Comparison of ENCODE assay signal across 18 cellular contexts in genomic region chr20:4159765-4160490, GRCh38. TPM values are rescaled to one million over a fixed set of nuclear protein-coding genes. Genes with fewer than 3 reads are reported as not detected.
A peak's percentile ranks its signal among the peaks of the same experiment; 100 is the strongest.
DNase-seq lines count a peak whose midpoint lies in the region; ATAC-seq and TF ChIP-seq lines count a peak whose summit lies in the region.
"Had no signal": no experiment of that assay in that cellular context is flagged by ENCODE, and none has a peak within 500 bp of the region (broad histone marks: within the 10 kb centered on the region; RNA-seq: fewer than 3 reads in every experiment).

No MANE protein-coding gene starts in this region.

- DNase-seq in stimulated activated naive CD8-positive, alpha-beta T cell treated with anti-CD3 and anti-CD28 coated beads, Interleukin-15, amount 100 ng/mL, for 72 hours = no peak
- no peak for DNase-seq in SW480 (ENCODE audit: low spot score)
- no peak for DNase-seq in esophagus squamous epithelium (lab: John Stamatoyannopoulos, UW)
- no peak for DNase-seq in stimulated activated naive CD4-positive, alpha-beta T cell treated with Interleukin-2 at 50 U/mL for 16 hours (lab: John Stamatoyannopoulos, UW)
- DNase-seq: activated naive CD8-positive, alpha-beta T cell treated with anti-CD3 and anti-CD28 coated beads, Interleukin-2, amount 10 ng/mL, durations not matched to agents 7 days and 5 days; DMS 273 treated with DMSO at 0.1 percent for 48 hours; GOT3; left cardiac atrium; NCI-H1092 treated with DMSO at 0.1 percent for 48 hours; NCI-H2171 treated with DMSO at 0.1 percent for 48 hours; stimulated activated CD4-positive, alpha-beta T cell treated with anti-CD3 and anti-CD28 coated beads, Interleukin-4, amount 100 ng/mL, for 24 hours had no signal

- peaks cover 15 to 40% (median 20%) of the 10 kb centered on the region in 3 donors for H3K4me1 ChIP-seq in esophagus squamous epithelium

- H3K36me3 Mint-ChIP-seq in stimulated activated naive CD8-positive, alpha-beta T cell treated with anti-CD3 and anti-CD28 coated beads, Interleukin-15, Interleukin-2, amounts not matched to agents 100 ng/mL and 50 ng/mL, for 24 hours (ENCODE audit: low read depth) = no peaks in the 10 kb centered on the region
- peaks cover 13% of the 10 kb centered on the region for H3K36me3 Mint-ChIP-seq in brain
- no peaks in the 10 kb centered on the region for H3K36me3 Mint-ChIP-seq in nephron (ENCODE audit: low read depth)
- H3K36me3 Mint-ChIP-seq: activated naive CD8-positive, alpha-beta T cell treated with anti-CD3 and anti-CD28 coated beads, Interleukin-2, amount 10 ng/mL, durations not matched to agents 7 days and 5 days had no signal

- H3K27me3 ChIP-seq in esophagus squamous epithelium = no peaks in the 10 kb centered on the region
- H3K27me3 ChIP-seq: heart right ventricle, right atrium auricular region had no signal

- intact Hi-C loops in esophagus squamous epithelium (cut with DNase I) = no loop called here

- no peaks in the 10 kb centered on the region for H3K36me3 ChIP-seq in esophagus squamous epithelium
- H3K36me3 ChIP-seq: heart right ventricle, right atrium auricular region had no signal

- no peak for ATAC-seq in stimulated activated naive CD8-positive, alpha-beta T cell treated with anti-CD3 and anti-CD28 coated beads, Interleukin-15, amount 100 ng/mL, for 72 hours
- ATAC-seq in GM18858 (IDR thresholded peaks at IDR 0.05; ENCODE audit: unreplicated experiment) = no peak
- ATAC-seq: esophagus mucosa had no signal

- no peaks in the 10 kb centered on the region for H3K9me3 Mint-ChIP-seq in stimulated activated naive CD8-positive, alpha-beta T cell treated with anti-CD3 and anti-CD28 coated beads, Interleukin-15, Interleukin-2, amounts not matched to agents 100 ng/mL and 50 ng/mL, for 24 hours
- no peaks in the 10 kb centered on the region for H3K9me3 Mint-ChIP-seq in stimulated activated naive CD8-positive, alpha-beta T cell treated with anti-CD3 and anti-CD28 coated beads, Interleukin-15, amount 100 ng/mL, for 72 hours
- H3K9me3 Mint-ChIP-seq in brain = peaks cover 0 to 4% (median 0%) of the 10 kb centered on the region in 5 experiments
- H3K9me3 Mint-ChIP-seq in nephron = no peaks in the 10 kb centered on the region
- H3K9me3 Mint-ChIP-seq: activated naive CD8-positive, alpha-beta T cell treated with anti-CD3 and anti-CD28 coated beads, Interleukin-2, amount 10 ng/mL, durations not matched to agents 7 days and 5 days had no signal

- H3K4me3 ChIP-seq in esophagus squamous epithelium = no peak overlapping the region
- H3K4me3 ChIP-seq: heart right ventricle, right atrium auricular region had no signal

- TF ChIP-seq POLR2A in esophagus squamous epithelium (IDR thresholded peaks at IDR 0.05) = no peak

- H3K27ac Mint-ChIP-seq in stimulated activated naive CD8-positive, alpha-beta T cell treated with anti-CD3 and anti-CD28 coated beads, Interleukin-15, Interleukin-2, amounts not matched to agents 100 ng/mL and 50 ng/mL, for 24 hours = peak overlapping the region; percentile 78
- H3K27ac Mint-ChIP-seq in stimulated activated naive CD8-positive, alpha-beta T cell treated with anti-CD3 and anti-CD28 coated beads, Interleukin-15, amount 100 ng/mL, for 72 hours = peak overlapping the region in 1 of 2 donors; percentile 19
- H3K27ac Mint-ChIP-seq in brain (peak overlapping the region; percentile 83 to 98 (median 95)), nephron (peak overlapping the region; percentile 85 to 98 (median 85))
- H3K27ac Mint-ChIP-seq: activated naive CD8-positive, alpha-beta T cell treated with anti-CD3 and anti-CD28 coated beads, Interleukin-2, amount 10 ng/mL, durations not matched to agents 7 days and 5 days had no signal

- H3K27me3 Mint-ChIP-seq in stimulated activated naive CD8-positive, alpha-beta T cell treated with anti-CD3 and anti-CD28 coated beads, Interleukin-15, Interleukin-2, amounts not matched to agents 100 ng/mL and 50 ng/mL, for 24 hours = peaks cover 4% of the 10 kb centered on the region
- peaks cover 36% of the 10 kb centered on the region for H3K27me3 Mint-ChIP-seq in stimulated activated naive CD8-positive, alpha-beta T cell treated with anti-CD3 and anti-CD28 coated beads, Interleukin-15, amount 100 ng/mL, for 72 hours
- no peaks in the 10 kb centered on the region for H3K27me3 Mint-ChIP-seq in brain
- no peaks in the 10 kb centered on the region for H3K27me3 Mint-ChIP-seq in nephron (ENCODE audit: low read depth)

- H3K4me1 Mint-ChIP-seq in stimulated activated naive CD8-positive, alpha-beta T cell treated with anti-CD3 and anti-CD28 coated beads, Interleukin-15, Interleukin-2, amounts not matched to agents 100 ng/mL and 50 ng/mL, for 24 hours (ENCODE audit: low read depth) = peaks cover 30% of the 10 kb centered on the region
- peaks cover 33% of the 10 kb centered on the region for H3K4me1 Mint-ChIP-seq in stimulated activated naive CD8-positive, alpha-beta T cell treated with anti-CD3 and anti-CD28 coated beads, Interleukin-15, amount 100 ng/mL, for 72 hours
- H3K4me1 Mint-ChIP-seq in brain (peaks cover 64% of the 10 kb centered on the region), nephron (peaks cover 55% of the 10 kb centered on the region)

- no peaks in the 10 kb centered on the region for H3K9me3 ChIP-seq in esophagus squamous epithelium
- H3K9me3 ChIP-seq: heart right ventricle, right atrium auricular region had no signal

- 80 to 93% methylated on average over 11 of the region's 14 CpGs for WGBS in esophagus squamous epithelium, 2 donors

- TF ChIP-seq CTCF in brain (conservative IDR thresholded peaks at IDR 0.05) (no peak), nephron (IDR thresholded peaks at IDR 0.05; ENCODE audit: unreplicated experiment in 3 of 3) (no peak), esophagus squamous epithelium (IDR thresholded peaks at IDR 0.05) (no peak)

- peak overlapping the region; percentile 13 for H3K4me3 Mint-ChIP-seq in stimulated activated naive CD8-positive, alpha-beta T cell treated with anti-CD3 and anti-CD28 coated beads, Interleukin-15, Interleukin-2, amounts not matched to agents 100 ng/mL and 50 ng/mL, for 24 hours
- no peak overlapping the region for H3K4me3 Mint-ChIP-seq in stimulated activated naive CD8-positive, alpha-beta T cell treated with anti-CD3 and anti-CD28 coated beads, Interleukin-15, amount 100 ng/mL, for 72 hours
- H3K4me3 Mint-ChIP-seq in brain = peak overlapping the region in 4 of 5 experiments; percentile 2 to 82 (median 74)
- peak overlapping the region in 2 of 3 experiments; percentile 47 to 53 for H3K4me3 Mint-ChIP-seq in nephron
- H3K4me3 Mint-ChIP-seq: activated naive CD8-positive, alpha-beta T cell treated with anti-CD3 and anti-CD28 coated beads, Interleukin-2, amount 10 ng/mL, durations not matched to agents 7 days and 5 days had no signal

- H3K27ac ChIP-seq in esophagus squamous epithelium = peak overlapping the region in 2 of 4 donors; percentile 33 to 40
- H3K27ac ChIP-seq: right atrium auricular region had no signal

RNA-seq across cellular contexts. Expression of gene SMOX, which starts 11.3 kb away (rescaled TPM):
- polyA plus RNA-seq in brain (ENCODE audit: insufficient read depth, low read depth, low replicate concordance) = 40.4 TPM
- total RNA-seq in esophagus squamous epithelium = 10 to 100 TPM in 1 of 4 donors, 1 to 10 TPM in 3; 4.3 to 12.4 (median 6.0) TPM

Comparison
In these comparisons a context has a peak if more than half of its experiments do, and no peak if none do; other contexts are left out.
1. H3K4me3 Mint-ChIP-seq: peak in stimulated activated naive CD8-positive, alpha-beta T cell treated with anti-CD3 and anti-CD28 coated beads, Interleukin-15, Interleukin-2, amounts not matched to agents 100 ng/mL and 50 ng/mL, for 24 hours (single experiment), brain (4 of 5) and nephron (2 of 3); none in stimulated activated naive CD8-positive, alpha-beta T cell treated with anti-CD3 and anti-CD28 coated beads, Interleukin-15, amount 100 ng/mL, for 72 hours (0 of 2).